7 cellular contexts compared by ENCODE assay signal in genomic region chr11:61817471-61818202, GRCh38. TPM values are rescaled to one million over a fixed set of nuclear protein-coding genes. Genes with fewer than 3 reads are reported as not detected.
DNase-seq lines count a peak whose midpoint lies in the region; ATAC-seq and TF ChIP-seq lines count a peak whose summit lies in the region.

No MANE protein-coding gene starts in this region.

- no peak for TF ChIP-seq RAD21 in HCT116 (IDR thresholded peaks at IDR 0.05; ENCODE audit: low read depth)

- H3K27ac Mint-ChIP-seq in T-helper 17 cell (no peak overlapping the region), glutamatergic neuron (ENCODE audit: unreplicated experiment) (peak overlapping the region; percentile 60)
- H3K27ac Mint-ChIP-seq in stimulated activated memory B cell treated with anti-CD40 and anti-IgM and Interleukin-4, amounts not matched to agents 10 μg/mL and 1 μg/mL and 100 μg/mL, for 72 hours, result no peak overlapping the region

- H3K4me1 ChIP-seq in HCT116 (ENCODE audit: control insufficient read depth in 1 of 2, insufficient read depth in 2 of 2, low read length in 2 of 2), result peaks cover 32 to 57% of the 10 kb centered on the region in 2 experiments

- DNase-seq in HCT116 (ENCODE audit: low read depth, low spot score) (no peak), T-helper 17 cell (no peak), glutamatergic neuron (no peak), ACHN (no peak)

- peak overlapping the region; percentile 98 for H3K9ac ChIP-seq in HCT116 (ENCODE audit: low read length)

- H3K4me3 Mint-ChIP-seq in T-helper 17 cell (peak overlapping the region; percentile 95), glutamatergic neuron (ENCODE audit: unreplicated experiment) (peak overlapping the region; percentile 81)
- H3K4me3 Mint-ChIP-seq in stimulated activated memory B cell treated with anti-CD40 and anti-IgM and Interleukin-4, amounts not matched to agents 10 μg/mL and 1 μg/mL and 100 μg/mL, for 72 hours, result peak overlapping the region; percentile 81

- intact Hi-C loops in HCT116 (cut with micrococcal nuclease), result no loop called here

- H3K4me3 ChIP-seq in HCT116 (replicated peaks in 1 of 2; ENCODE audit: low read depth in 1 of 2, low read length in 2 of 2), result peak overlapping the region; percentile 85 to 89

- H3K4me2 ChIP-seq in HCT116 (ENCODE audit: low read length), result peak overlapping the region; percentile 80

- no peaks in the 10 kb centered on the region for H3K9me2 ChIP-seq in HCT116 (ENCODE audit: insufficient read depth)

- CTCF ChIA-PET in HCT116 (lab: Charles Lee), result interaction anchor here (1.0 to 4.0 kb wide), 3 partner anchors 21 to 264 kb away, joined by 3 to 22 read pairs (median 4); no protein-coding TSS in a partner anchor

- H3K4me1 Mint-ChIP-seq in T-helper 17 cell, result peaks cover 17% of the 10 kb centered on the region
- H3K4me1 Mint-ChIP-seq in glutamatergic neuron (ENCODE audit: low read depth, unreplicated experiment), result peaks cover 16% of the 10 kb centered on the region
- peaks cover 21% of the 10 kb centered on the region for H3K4me1 Mint-ChIP-seq in stimulated activated memory B cell treated with anti-CD40 and anti-IgM and Interleukin-4, amounts not matched to agents 10 μg/mL and 1 μg/mL and 100 μg/mL, for 72 hours

- TF ChIP-seq CTCF in HCT116 (IDR thresholded peaks at IDR 0.05 in 2 of 3, conservative IDR thresholded peaks at IDR 0.05 in 1 of 3; ENCODE audit: borderline replicate concordance in 1 of 3, insufficient read depth in 1 of 3, low read depth in 2 of 3, low read length in 2 of 3) (no peak), glutamatergic neuron (IDR thresholded peaks at IDR 0.05; ENCODE audit: partially characterized antibody, unreplicated experiment) (no peak)

- H3K36me3 ChIP-seq in HCT116 (ENCODE audit: control insufficient read depth in 1 of 2, insufficient read depth in 2 of 2, low read length in 2 of 2), result no peaks in the 10 kb centered on the region; a peak in 1 of 4 replicates

- H3K27ac ChIP-seq in HCT116 (ENCODE audit: low read depth, low read length), result peak overlapping the region; percentile 96

- no peaks in the 10 kb centered on the region for H3K9me3 ChIP-seq in HCT116 (ENCODE audit: control insufficient read depth in 1 of 2, insufficient read depth in 1 of 2, low read depth in 1 of 2, low read length in 2 of 2)
- H3K9me3 ChIP-seq in T-helper 17 cell (ENCODE audit: control insufficient read depth, low read length, poor library complexity, severe bottlenecking), result no peaks in the 10 kb centered on the region

- H3K9me3 Mint-ChIP-seq in glutamatergic neuron (ENCODE audit: unreplicated experiment), result peaks cover 14% of the 10 kb centered on the region
- H3K9me3 Mint-ChIP-seq in stimulated activated memory B cell treated with anti-CD40 and anti-IgM and Interleukin-4, amounts not matched to agents 10 μg/mL and 1 μg/mL and 100 μg/mL, for 72 hours, result no peaks in the 10 kb centered on the region

- H3K79me2 ChIP-seq in HCT116 (ENCODE audit: insufficient read depth, low read length), result peaks cover 9% of the 10 kb centered on the region

- no peaks in the 10 kb centered on the region for H3K36me3 Mint-ChIP-seq in T-helper 17 cell (ENCODE audit: low read depth)
- peaks cover 4% of the 10 kb centered on the region for H3K36me3 Mint-ChIP-seq in glutamatergic neuron (ENCODE audit: unreplicated experiment)
- no peaks in the 10 kb centered on the region for H3K36me3 Mint-ChIP-seq in stimulated activated memory B cell treated with anti-CD40 and anti-IgM and Interleukin-4, amounts not matched to agents 10 μg/mL and 1 μg/mL and 100 μg/mL, for 72 hours

- no peaks in the 10 kb centered on the region for H4K20me1 ChIP-seq in HCT116 (ENCODE audit: insufficient read depth)

- TSS peak; percentile 69 for BruUV-seq in HCT116 (replicated peaks; lab: Mats Ljungman, UMichigan)

- in situ Hi-C loops in ACHN (cut with HindIII; ENCODE audit: low pct_ligation_motif_present, low pct_unique_long_range_greater_than_20kb, low sequenced_read_pairs), result no loop called here

- H3K27me3 ChIP-seq in HCT116 (ENCODE audit: insufficient read depth, low read length), result no peaks in the 10 kb centered on the region

- H2AFZ ChIP-seq in HCT116 (ENCODE audit: low read depth, low read length, poor library complexity, severe bottlenecking), result no peak overlapping the region

- POLR2A ChIA-PET in HCT116 (lab: Charles Lee), result interaction anchor here (0.6 to 3.5 kb wide), 3 partner anchors 12 to 228 kb away, joined by 3 to 15 read pairs (median 3); no protein-coding TSS in a partner anchor

- ATAC-seq in HCT116 (no peak), T-helper 17 cell (no peak), GM21619 (IDR thresholded peaks at IDR 0.05; ENCODE audit: unreplicated experiment) (no peak), GM18873 (IDR thresholded peaks at IDR 0.05; ENCODE audit: low FRiP score, unreplicated experiment) (no peak)
- no peak for ATAC-seq in stimulated activated memory B cell treated with anti-CD40 and anti-IgM and Interleukin-4, amounts not matched to agents 10 μg/mL and 1 μg/mL and 100 μg/mL, for 72 hours

- RAD21 ChIA-PET in HCT116 (lab: Charles Lee; ENCODE audit: low non-redundant PET in 1 of 2, low total read pairs in 2 of 2, uncharacterized antibody in 2 of 2, unreplicated experiment in 2 of 2), result no interaction called here

- H3K27me3 Mint-ChIP-seq in T-helper 17 cell, result peaks cover 4% of the 10 kb centered on the region
- H3K27me3 Mint-ChIP-seq in glutamatergic neuron (ENCODE audit: unreplicated experiment), result peaks cover 11% of the 10 kb centered on the region
- peaks cover 22% of the 10 kb centered on the region for H3K27me3 Mint-ChIP-seq in stimulated activated memory B cell treated with anti-CD40 and anti-IgM and Interleukin-4, amounts not matched to agents 10 μg/mL and 1 μg/mL and 100 μg/mL, for 72 hours

- no peak for TF ChIP-seq POLR2A in HCT116 (IDR thresholded peaks at IDR 0.05; ENCODE audit: borderline replicate concordance, extremely low read depth, insufficient read depth, insufficient read length)

TF ChIP-seq in HCT116, 20 proteins besides CTCF, POLR2A, EP300 and RAD21 (continues in another document):
- TF ChIP-seq REST (IDR thresholded peaks at IDR 0.05; ENCODE audit: low read depth) (no peak), ZBTB33 (IDR thresholded peaks at IDR 0.05; ENCODE audit: extremely low read depth, insufficient replicate concordance, low read length) (no peak), ZFX (IDR thresholded peaks at IDR 0.05) (no peak), ZNF274 (IDR thresholded peaks at IDR 0.05; ENCODE audit: low read depth, low read length) (no peak), ELF1 (IDR thresholded peaks at IDR 0.05; ENCODE audit: borderline replicate concordance, low read depth) (no peak), YY1 (IDR thresholded peaks at IDR 0.05; ENCODE audit: extremely low read depth, insufficient replicate concordance, low read depth, low read length) (no peak)

RNA-seq across cellular contexts. Expression of gene FADS1, which starts 0.8 kb away (rescaled TPM):
- total RNA-seq in HCT116 (2021; ENCODE audit: unreplicated experiment) (56.6 TPM), T-helper 17 cell (1 to 10 TPM; 1.2 to 4.6 TPM), glutamatergic neuron (ENCODE audit: unreplicated experiment) (155 TPM)
- 28.8 and 36.3 TPM in 2 replicates for polyA plus RNA-seq in HCT116 (2012)

RNA-seq across cellular contexts. Expression of gene FADS2, which starts 10.5 kb away (rescaled TPM):
- total RNA-seq in HCT116 (2021; ENCODE audit: unreplicated experiment) (17.1 TPM), T-helper 17 cell (10 to 100 TPM in 1 of 2 donors, 1 to 10 TPM in 1; 5.2 to 15.7 TPM), glutamatergic neuron (ENCODE audit: unreplicated experiment) (701 TPM)
- 17.3 and 18.8 TPM in 2 replicates for polyA plus RNA-seq in HCT116 (2012)

RNA-seq across cellular contexts. Expression of gene FEN1, which starts 24.9 kb away (rescaled TPM):
- total RNA-seq in HCT116 (2021; ENCODE audit: unreplicated experiment) (89.5 TPM), T-helper 17 cell (10 to 100 TPM in 1 of 2 donors, 1 to 10 TPM in 1; 9.7 to 13.0 TPM), glutamatergic neuron (ENCODE audit: unreplicated experiment) (15.2 TPM)
- 53.8 and 55.2 TPM in 2 replicates for polyA plus RNA-seq in HCT116 (2012)

RNA-seq across cellular contexts. Expression of gene TMEM258, which starts 25.2 kb away (rescaled TPM):
- total RNA-seq in HCT116 (2021; ENCODE audit: unreplicated experiment), result 160 TPM
- 403 and 404 TPM in 2 replicates for polyA plus RNA-seq in HCT116 (2012)
- 10 to 100 TPM; 68.4 to 77.6 TPM for total RNA-seq in T-helper 17 cell
- 82.7 TPM for total RNA-seq in glutamatergic neuron (ENCODE audit: unreplicated experiment)

Comparison
In these comparisons a context has a peak if more than half of its experiments do, and no peak if none do; other contexts are left out.
1. RNA of gene FADS1, which starts 0.8 kb away (total RNA-seq): 155 TPM in glutamatergic neuron (single experiment) and 56.6 TPM in HCT116 (single experiment); 1.2 to 4.6 TPM in T-helper 17 cell; every median in the first group is over 10 times any median in the second.
2. RNA of gene FADS2, which starts 10.5 kb away (total RNA-seq): 701 TPM in glutamatergic neuron (single experiment); 17.1 TPM in HCT116 (single experiment) and 5.2 to 15.7 TPM in T-helper 17 cell; every median in the first group is over 10 times any median in the second.
3. Peak in every context shown above with its lines, with median percentiles within 50 percentile points of each other: H3K4me3 Mint-ChIP-seq.